In genomic region chr19:42737581-42738011, GRCh38 we compare ENCODE assay signal across 10 cellular contexts. TPM values are rescaled to one million over a fixed set of nuclear protein-coding genes. Genes with fewer than 3 reads are reported as not detected.
DNase-seq lines count a peak whose midpoint lies in the region; ATAC-seq, FAIRE-seq and TF ChIP-seq lines count a peak whose summit lies in the region.
"Not testable (repeated sequence)": the region's sequence is repeated elsewhere in the genome, so short reads cannot be mapped to it uniquely, and the experiment has no call there.
"Had no signal": no experiment of that assay in that cellular context is flagged by ENCODE, and none has a peak within 500 bp of the region (broad histone marks: within the 10 kb centered on the region; RNA-seq: fewer than 3 reads in every experiment).

No MANE protein-coding gene starts in this region.

- not testable (repeated sequence) for TF ChIP-seq EP300 in K562 (IDR thresholded peaks at IDR 0.05; ENCODE audit: low read length)

- not testable (repeated sequence) for H2AFZ ChIP-seq in K562 (ENCODE audit: low read depth, low read length)

- TF ChIP-seq POLR2A in K562 (conservative IDR thresholded peaks at IDR 0.05): not testable (repeated sequence)

- DNase-seq in A172 (ENCODE audit: low spot score) (peak; percentile 46), EH (ENCODE audit: low read depth) (peak; percentile 64), HS-5 (ENCODE audit: low read depth) (peak; percentile 30), dermis microvascular lymphatic vessel endothelial cell (ENCODE audit: low read depth in 2 of 2) (peak; percentile 62 to 82), fibroblast of villous mesenchyme (ENCODE audit: low read depth) (peak; percentile 22), lung microvascular endothelial cell (ENCODE audit: low read depth in 2 of 2) (peak; percentile 70 to 79)
- DNase-seq in RWPE2 (ENCODE audit: low spot score); K562 (ENCODE audit: extremely low read depth in 1 of 4, low spot score in 3 of 4): not testable (repeated sequence)

- 3% methylated on average over 2 of the region's 2 CpGs for WGBS in K562 (ENCODE audit: insufficient coverage, low coverage, missing lambda C conversion rate)

- in situ Hi-C loops in K562 (cut with MboI): not testable (repeated sequence)

- not testable (repeated sequence) for H3K4me3 ChIP-seq in RWPE2 (ENCODE audit: severe bottlenecking); K562; fibroblast of villous mesenchyme (ENCODE audit: low read depth, low read length)

- H3K9me3 ChIP-seq in RWPE2 (ENCODE audit: severe bottlenecking); K562 (replicated peaks; ENCODE audit: control insufficient read depth, insufficient read depth, low read depth, low read length): not testable (repeated sequence)

- TF ChIP-seq CTCF in RWPE2 (IDR thresholded peaks at IDR 0.05; ENCODE audit: poor library complexity, severe bottlenecking); K562 (IDR thresholded peaks at IDR 0.05 in 2 of 3, conservative IDR thresholded peaks at IDR 0.05 in 1 of 3; ENCODE audit: insufficient read depth in 2 of 3, low read depth in 1 of 3, low read length in 3 of 3); fibroblast of villous mesenchyme (IDR thresholded peaks at IDR 0.05; ENCODE audit: insufficient read depth, low read depth, low read length): not testable (repeated sequence)

- BruUV-seq in K562 (replicated peaks; lab: Mats Ljungman, UMichigan): not testable (repeated sequence)

- not testable (repeated sequence) for FAIRE-seq in K562 (lab: Jason Lieb, UNC)

- not testable (repeated sequence) for H3K9ac ChIP-seq in K562 (ENCODE audit: insufficient read depth in 1 of 2, low read depth in 2 of 2, low read length in 2 of 2)

- not testable (repeated sequence) for H3K79me2 ChIP-seq in K562 (ENCODE audit: control insufficient read depth, insufficient read depth, low read length)

- ATAC-seq in RWPE2 (ENCODE audit: low read depth); K562: not testable (repeated sequence)

- not testable (repeated sequence) for H3K36me3 ChIP-seq in RWPE2 (ENCODE audit: low read depth); K562 (ENCODE audit: control insufficient read depth, insufficient read depth, low read length)

- not testable (repeated sequence) for H3K27me3 ChIP-seq in RWPE2 (ENCODE audit: insufficient read depth, poor library complexity, severe bottlenecking); K562 (ENCODE audit: control insufficient read depth in 2 of 2, insufficient read depth in 2 of 2, low read length in 2 of 2)

- POLR2A ChIA-PET in K562 (lab: Yijun Ruan, JAX): interaction anchor here (0.6 kb wide), 1 partner anchor 12 kb away, joined by 4 read pairs; no protein-coding TSS in a partner anchor

- H3K4me2 ChIP-seq in K562 (ENCODE audit: insufficient read depth, low read length): not testable (repeated sequence)

- H3K4me1 ChIP-seq in RWPE2 (ENCODE audit: insufficient read depth, poor library complexity, severe bottlenecking): peaks cover 27% of the 10 kb centered on the region
- H3K4me1 ChIP-seq in K562 (replicated peaks in 1 of 2; ENCODE audit: control insufficient read depth in 2 of 2, insufficient read depth in 2 of 2, low read length in 2 of 2): not testable (repeated sequence)

- CTCF ChIA-PET in K562 (lab: Yijun Ruan, JAX; ENCODE audit: low intra/inter-chr PET ratio): not testable (repeated sequence)

- H3K27ac ChIP-seq in RWPE2 (ENCODE audit: poor library complexity, severe bottlenecking): peak overlapping the region; percentile 76
- not testable (repeated sequence) for H3K27ac ChIP-seq in K562 (ENCODE audit: extremely low read depth, low read depth, low read length)

- H3K9me1 ChIP-seq in K562 (ENCODE audit: control insufficient read depth, insufficient read depth, low read length): not testable (repeated sequence)

- intact Hi-C loops in K562 (cut with micrococcal nuclease): loop anchor here (10.0 kb wide), 1 partner anchor 53 kb away; no protein-coding TSS in a partner anchor

- not testable (repeated sequence) for H4K20me1 ChIP-seq in K562 (replicated peaks; ENCODE audit: control insufficient read depth, insufficient read depth, low read length)

- not testable (repeated sequence) for TF ChIP-seq RAD21 in K562 (CRISPR knock-in tag; conservative IDR thresholded peaks at IDR 0.05 in 1 of 2, IDR thresholded peaks at IDR 0.05 in 1 of 2)

TF ChIP-seq in K562, 482 proteins besides CTCF, POLR2A, EP300 and RAD21:
- TF ChIP-seq, protein P1, sequence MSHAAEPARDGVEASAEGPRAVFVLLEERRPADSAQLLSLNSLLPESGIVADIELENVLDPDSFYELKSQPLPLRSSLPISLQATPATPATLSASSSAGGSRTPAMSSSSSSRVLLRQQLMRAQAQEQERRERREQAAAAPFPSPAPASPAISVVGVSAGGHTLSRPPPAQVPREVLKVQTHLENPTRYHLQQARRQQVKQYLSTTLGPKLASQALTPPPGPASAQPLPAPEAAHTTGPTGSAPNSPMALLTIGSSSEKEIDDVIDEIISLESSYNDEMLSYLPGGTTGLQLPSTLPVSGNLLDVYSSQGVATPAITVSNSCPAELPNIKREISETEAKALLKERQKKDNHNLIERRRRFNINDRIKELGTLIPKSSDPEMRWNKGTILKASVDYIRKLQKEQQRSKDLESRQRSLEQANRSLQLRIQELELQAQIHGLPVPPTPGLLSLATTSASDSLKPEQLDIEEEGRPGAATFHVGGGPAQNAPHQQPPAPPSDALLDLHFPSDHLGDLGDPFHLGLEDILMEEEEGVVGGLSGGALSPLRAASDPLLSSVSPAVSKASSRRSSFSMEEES (CRISPR knock-in tag; IDR thresholded peaks at IDR 0.05): peak; percentile 91
- peak; percentile 71 for TF ChIP-seq RAD51 (IDR thresholded peaks at IDR 0.05; ENCODE audit: borderline replicate concordance, low read depth)
- TF ChIP-seq TOE1 (IDR thresholded peaks at IDR 0.05; ENCODE audit: borderline replicate concordance): peak; percentile 26; the same call in 1 of the 2 replicates
- not testable (repeated sequence) for TF ChIP-seq TOE1 (CRISPR knock-in tag; IDR thresholded peaks at IDR 0.05; ENCODE audit: borderline replicate concordance, low read depth)
- peak; percentile 28; the same call in 1 of the 2 replicates for TF ChIP-seq CBFA2T2 (conservative IDR thresholded peaks at IDR 0.05)

RNA-seq across cellular contexts. Expression of gene PSG3, which starts 2.7 kb away (rescaled TPM):
- not detected in 2 replicates for total RNA-seq in A172 (2014; rRNA removed; shearing (Covaris generic))
- total RNA-seq in K562 (2011; cell fraction: chromatin; rRNA removed; ENCODE audit: low replicate concordance): not detected in 2 replicates
- total RNA-seq in K562 (2011; cell fraction: nucleolus; rRNA removed): not detected in 2 replicates
- total RNA-seq in K562 (2011; cell fraction: nucleoplasm; rRNA removed): not detected in 2 replicates
- total RNA-seq in K562 (2014; rRNA removed) (not detected in 2 replicates), K562 (2014; rRNA removed; fragmentation: Illumina TruSeq; extraction: Trizol) (not detected in 2 replicates), K562 (2015; rRNA removed; fragmentation: Illumina TruSeq; extraction: Trizol) (not detected in 2 replicates), K562 (2021) (not detected in 2 replicates), dermis microvascular lymphatic vessel endothelial cell (under 0.01 and 0.13 TPM in 2 replicates), fibroblast of villous mesenchyme (under 0.01 TPM in 2 replicates), lung microvascular endothelial cell (not detected in 2 replicates)
- polyA plus RNA-seq in K562 (2011; rRNA removed) (not detected in 2 replicates), K562 (2014; fragmentation: Illumina TruSeq; extraction: Trizol) (not detected in 2 replicates), K562 (2014; fragmentation: Nextera tagmentation; extraction: Ambion mirVana) (not detected), K562 (2014; rRNA removed) (not detected in 2 replicates)
- not detected in 2 replicates for polyA plus RNA-seq in K562 (2011; cell fraction: cytosol; rRNA removed)
- polyA plus RNA-seq in K562 (2011; cell fraction: nucleus; rRNA removed): not detected in 2 replicates
- polyA plus RNA-seq in K562 (2012): not detected in 2 replicates
- not detected in 2 replicates for polyA minus RNA-seq in K562 (2011; rRNA and poly(A)+ RNA removed)
- not detected in 2 replicates for polyA minus RNA-seq in K562 (2011; cell fraction: cytosol; rRNA and poly(A)+ RNA removed)
- not detected in 2 replicates for polyA minus RNA-seq in K562 (2011; cell fraction: nucleus; rRNA and poly(A)+ RNA removed)
- total RNA-seq: CD4-positive, alpha-beta T cell; PC-9 had no signal

RNA-seq across cellular contexts. Expression of gene PSG8, which starts 27.9 kb away (rescaled TPM):
- not detected in 2 replicates for total RNA-seq in A172 (2014; rRNA removed; shearing (Covaris generic))
- not detected in 2 replicates for total RNA-seq in K562 (2011; cell fraction: chromatin; rRNA removed; ENCODE audit: low replicate concordance)
- total RNA-seq in K562 (2011; cell fraction: nucleolus; rRNA removed): not detected in 2 replicates
- total RNA-seq in K562 (2011; cell fraction: nucleoplasm; rRNA removed): not detected in 2 replicates
- total RNA-seq in K562 (2014; rRNA removed) (not detected in 2 replicates), K562 (2014; rRNA removed; fragmentation: Illumina TruSeq; extraction: Trizol) (not detected in 2 replicates), K562 (2015; rRNA removed; fragmentation: Illumina TruSeq; extraction: Trizol) (not detected in 2 replicates), K562 (2021) (not detected in 2 replicates), dermis microvascular lymphatic vessel endothelial cell (0.26 and 0.51 TPM in 2 replicates), fibroblast of villous mesenchyme (0.43 TPM in 1 of 2 replicates, not detected in the other), lung microvascular endothelial cell (0.22 and 0.60 TPM in 2 replicates)
- polyA plus RNA-seq in K562 (2011; rRNA removed) (not detected in 2 replicates), K562 (2014; fragmentation: Illumina TruSeq; extraction: Trizol) (not detected in 2 replicates), K562 (2014; fragmentation: Nextera tagmentation; extraction: Ambion mirVana) (not detected), K562 (2014; rRNA removed) (not detected in 2 replicates)
- polyA plus RNA-seq in K562 (2011; cell fraction: cytosol; rRNA removed): not detected in 2 replicates
- polyA plus RNA-seq in K562 (2011; cell fraction: nucleus; rRNA removed): not detected in 2 replicates
- not detected in 2 replicates for polyA plus RNA-seq in K562 (2012)
- polyA minus RNA-seq in K562 (2011; rRNA and poly(A)+ RNA removed): not detected in 2 replicates
- polyA minus RNA-seq in K562 (2011; cell fraction: cytosol; rRNA and poly(A)+ RNA removed): not detected in 2 replicates
- not detected in 2 replicates for polyA minus RNA-seq in K562 (2011; cell fraction: nucleus; rRNA and poly(A)+ RNA removed)
- total RNA-seq: CD4-positive, alpha-beta T cell had no signal
